Comparison of ENCODE assay signal across 9 cellular contexts in the genomic region with DNA sequence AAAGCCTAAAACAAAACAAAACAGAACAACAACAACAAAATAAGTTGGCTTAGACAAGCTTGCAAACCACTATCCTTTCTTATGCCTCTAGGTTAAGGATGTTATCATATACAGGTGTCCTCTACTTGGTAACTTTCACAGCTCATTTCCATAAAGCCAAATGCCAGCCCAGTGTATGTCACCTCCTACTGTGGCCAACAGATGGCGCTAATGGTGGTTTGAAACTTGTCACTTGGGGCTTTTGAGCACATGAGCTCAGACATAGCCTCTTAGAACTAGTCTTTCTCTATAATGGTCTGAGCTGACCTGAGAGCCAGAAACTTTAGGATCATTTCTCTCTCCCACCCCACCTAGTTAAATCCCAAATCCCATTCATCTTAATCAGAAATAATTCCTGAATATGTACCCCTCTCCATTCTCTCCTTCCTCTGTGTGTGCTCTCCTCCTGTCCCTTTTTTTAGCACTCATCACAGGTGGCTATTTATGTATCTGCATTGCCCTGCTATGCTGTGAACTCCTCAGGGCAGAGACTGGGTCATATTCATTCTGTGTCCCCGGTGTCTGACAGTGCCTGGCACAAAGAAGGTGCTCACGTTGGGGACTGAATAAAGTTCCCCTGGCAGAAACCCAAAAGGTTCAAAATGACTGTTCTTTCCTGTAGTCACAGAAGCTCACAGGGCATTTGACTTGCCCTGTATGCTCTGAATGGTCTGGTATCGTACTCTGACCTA.
DNase-seq lines count a peak whose midpoint lies in the region; ATAC-seq and TF ChIP-seq lines count a peak whose summit lies in the region.
"Had no signal": no experiment of that assay in that cellular context is flagged by ENCODE, and none has a peak within 500 bp of the region (broad histone marks: within the 10 kb centered on the region; RNA-seq: fewer than 3 reads in every experiment).

No MANE protein-coding gene starts in this region.

- 59 to 75% methylated on average over 4 of the region's 4 CpGs for WGBS in testis, 2 donors

- TF ChIP-seq CTCF in epithelial cell of proximal tubule (conservative IDR thresholded peaks at IDR 0.05; ENCODE audit: low read depth, low read length) = peak; percentile 96
- TF ChIP-seq CTCF in natural killer cell (IDR thresholded peaks at IDR 0.05) = peak; percentile 29
- peak; percentile 45 to 71 (median 64) for TF ChIP-seq CTCF in testis (IDR thresholded peaks at IDR 0.05)

- H3K27ac Mint-ChIP-seq in natural killer cell = no peak overlapping the region
- H3K27ac Mint-ChIP-seq: activated naive CD8-positive, alpha-beta T cell had no signal

- TF ChIP-seq POLR2A in testis (IDR thresholded peaks at IDR 0.05) = no peak

- ATAC-seq in GM19324 (IDR thresholded peaks at IDR 0.05; ENCODE audit: low FRiP score, unreplicated experiment) = peak; percentile 97
- peak; percentile 93 for ATAC-seq in HG03196 (IDR thresholded peaks at IDR 0.05; ENCODE audit: unreplicated experiment)
- ATAC-seq in natural killer cell = peak in 2 of 3 donors; percentile 63 to 69

- peak; percentile 48 for DNase-seq in COLO829 (ENCODE audit: low spot score)
- DNase-seq in NCI-H524 (lab: John Stamatoyannopoulos, UW) = peak; percentile 52 to 74
- DNase-seq in activated CD4-positive, alpha-beta T cell treated with anti-CD3 and anti-CD28 coated beads, Interleukin-2, amount 50 U/mL, for 4 hours = peak; percentile 6 to 8
- DNase-seq in epithelial cell of proximal tubule (ENCODE audit: low read depth) = peak; percentile 19
- peak; percentile 16 for DNase-seq in natural killer cell
- DNase-seq in testis = peak; percentile 77

- no peaks in the 10 kb centered on the region for H3K4me1 Mint-ChIP-seq in natural killer cell

- intact Hi-C loops in natural killer cell (cut with micrococcal nuclease) (loop anchor here (10.0 kb wide), 1 partner anchor 1527 kb away; no protein-coding TSS in a partner anchor), testis (cut with DNase I; ENCODE audit: low total_unique reads) (no loop called here)

- H3K4me3 Mint-ChIP-seq in natural killer cell = no peak overlapping the region
- H3K4me3 Mint-ChIP-seq: activated naive CD8-positive, alpha-beta T cell had no signal

- no peak overlapping the region for H3K4me3 ChIP-seq in epithelial cell of proximal tubule (ENCODE audit: low read depth, low read length)
- no peak overlapping the region for H3K4me3 ChIP-seq in testis

- no peaks in the 10 kb centered on the region for H3K36me3 Mint-ChIP-seq in natural killer cell
- H3K36me3 Mint-ChIP-seq: activated naive CD8-positive, alpha-beta T cell had no signal

- no peaks in the 10 kb centered on the region for H3K27me3 ChIP-seq in testis

- H3K27me3 Mint-ChIP-seq in natural killer cell (ENCODE audit: low read depth in 2 of 2) = peaks cover 0 to 4% of the 10 kb centered on the region in 2 donors

- H3K27ac ChIP-seq in testis = no peak overlapping the region

- H3K36me3 ChIP-seq in testis (ENCODE audit: low read depth, missing control alignments) = no peaks in the 10 kb centered on the region

- no peaks in the 10 kb centered on the region for H3K4me1 ChIP-seq in testis

- no peaks in the 10 kb centered on the region for H3K9me3 ChIP-seq in testis

- no peaks in the 10 kb centered on the region for H3K9me3 Mint-ChIP-seq in natural killer cell

Comparison
In these comparisons a context has a peak if more than half of its experiments do, and no peak if none do; other contexts are left out.
1. DNase-seq: peak in every context shown above with its lines; median percentile 77 in testis; 63 in NCI-H524; 48 in COLO829; 19 in epithelial cell of proximal tubule; 16 in natural killer cell; 7 in activated CD4-positive, alpha-beta T cell treated with anti-CD3 and anti-CD28 coated beads, Interleukin-2, amount 50 U/mL, for 4 hours.
2. CTCF ChIP-seq: peak in every context shown above with its lines; median percentile 96 in epithelial cell of proximal tubule; 64 in testis; 29 in natural killer cell.